ENCODE assay signal across 14 cellular contexts in genomic region chr7:155745737-155746136, GRCh38.
DNase-seq lines count a peak whose midpoint lies in the region; ATAC-seq and TF ChIP-seq lines count a peak whose summit lies in the region.
"Had no signal": no experiment of that assay in that cellular context is flagged by ENCODE, and none has a peak within 500 bp of the region (broad histone marks: within the 10 kb centered on the region; RNA-seq: fewer than 3 reads in every experiment).

No MANE protein-coding gene starts in this region.

- H3K27me3 Mint-ChIP-seq in activated T-cell treated with anti-CD3 and anti-CD28 coated beads, Interleukin-2, amount 50 U/mL, for 72 hours (ENCODE audit: low read depth), result no peaks in the 10 kb centered on the region
- no peaks in the 10 kb centered on the region for H3K27me3 Mint-ChIP-seq in stimulated activated naive CD8-positive, alpha-beta T cell treated with anti-CD3 and anti-CD28 coated beads, Interleukin-15, amount 100 ng/mL, for 72 hours
- H3K27me3 Mint-ChIP-seq: activated naive CD4-positive, alpha-beta T cell treated with anti-CD3 and anti-CD28 coated beads, Interleukin-2, amount 50 U/mL, for 24 hours had no signal

- peaks cover 74% of the 10 kb centered on the region for H3K4me1 Mint-ChIP-seq in activated T-cell treated with anti-CD3 and anti-CD28 coated beads, Interleukin-2, amount 50 U/mL, for 72 hours (ENCODE audit: low read depth)
- peaks cover 73% of the 10 kb centered on the region for H3K4me1 Mint-ChIP-seq in stimulated activated naive CD8-positive, alpha-beta T cell treated with anti-CD3 and anti-CD28 coated beads, Interleukin-15, amount 100 ng/mL, for 72 hours

- H3K9me3 Mint-ChIP-seq in activated T-cell treated with anti-CD3 and anti-CD28 coated beads, Interleukin-2, amount 50 U/mL, for 72 hours, result no peaks in the 10 kb centered on the region
- no peaks in the 10 kb centered on the region for H3K9me3 Mint-ChIP-seq in stimulated activated naive CD8-positive, alpha-beta T cell treated with anti-CD3 and anti-CD28 coated beads, Interleukin-15, amount 100 ng/mL, for 72 hours
- H3K9me3 Mint-ChIP-seq: activated naive CD4-positive, alpha-beta T cell treated with anti-CD3 and anti-CD28 coated beads, Interleukin-2, amount 50 U/mL, for 24 hours had no signal

- peak overlapping the region; percentile 33 for H3K27ac Mint-ChIP-seq in activated T-cell treated with anti-CD3 and anti-CD28 coated beads, Interleukin-2, amount 50 U/mL, for 72 hours
- no peak overlapping the region for H3K27ac Mint-ChIP-seq in stimulated activated naive CD8-positive, alpha-beta T cell treated with anti-CD3 and anti-CD28 coated beads, Interleukin-15, amount 100 ng/mL, for 72 hours

- DNase-seq in activated T-cell treated with anti-CD3 and anti-CD28 coated beads, Interleukin-2, amount 50 U/mL, for 72 hours, result no peak
- DNase-seq in activated T-cell treated with anti-CD3 and anti-CD28 coated beads for 4 hours (no peak), GM13976 (ENCODE audit: low spot score) (no peak), SW480 (ENCODE audit: low spot score) (no peak), NOMO-1 treated with DMSO at 0.1 percent for 48 hours (lab: John Stamatoyannopoulos, UW; ENCODE audit: unreplicated experiment) (no peak)
- no peak for DNase-seq in stimulated activated naive CD8-positive, alpha-beta T cell treated with anti-CD3 and anti-CD28 coated beads, Interleukin-15, amount 100 ng/mL, for 72 hours
- DNase-seq: activated CD4-positive, alpha-beta T cell treated with anti-CD3 and anti-CD28 coated beads, Interleukin-2, amount 50 U/mL, for 4 hours; kidney glomerular epithelial cell; NCI-H1105; psoas muscle; T-helper 9 cell had no signal

- in situ Hi-C loops in GM13976 (cut with MboI; ENCODE audit: low sequenced_read_pairs, unreplicated experiment), result no loop called here

- peaks cover 5 to 25% of the 10 kb centered on the region in 2 donors for H3K36me3 Mint-ChIP-seq in activated T-cell treated with anti-CD3 and anti-CD28 coated beads, Interleukin-2, amount 50 U/mL, for 72 hours (ENCODE audit: insufficient read depth in 2 of 2)

- H3K4me3 Mint-ChIP-seq in activated T-cell treated with anti-CD3 and anti-CD28 coated beads, Interleukin-2, amount 50 U/mL, for 72 hours, result peak overlapping the region; percentile 15 to 45
- no peak overlapping the region for H3K4me3 Mint-ChIP-seq in stimulated activated naive CD8-positive, alpha-beta T cell treated with anti-CD3 and anti-CD28 coated beads, Interleukin-15, amount 100 ng/mL, for 72 hours
- H3K4me3 Mint-ChIP-seq: activated naive CD4-positive, alpha-beta T cell treated with anti-CD3 and anti-CD28 coated beads, Interleukin-2, amount 50 U/mL, for 24 hours had no signal

- peak; percentile 55 to 56 for ATAC-seq in activated T-cell treated with anti-CD3 and anti-CD28 coated beads, Interleukin-2, amount 50 U/mL, for 72 hours (replicated peaks in 1 of 2)
- ATAC-seq in HG02642 (IDR thresholded peaks at IDR 0.05; ENCODE audit: poor library complexity, unreplicated experiment), result peak; percentile 22
- peak; percentile 16 for ATAC-seq in HG03460 (IDR thresholded peaks at IDR 0.05; ENCODE audit: unreplicated experiment)
- ATAC-seq in stimulated activated naive CD8-positive, alpha-beta T cell treated with anti-CD3 and anti-CD28 coated beads, Interleukin-15, amount 100 ng/mL, for 72 hours, result peak; percentile 56

- no peak for TF ChIP-seq CTCF in GM13976 (IDR thresholded peaks at IDR 0.05; ENCODE audit: borderline replicate concordance, control extremely low read depth, extremely low read depth, insufficient read depth, missing control alignments)

Comparison
In these comparisons a context has a peak if more than half of its experiments do, and no peak if none do; other contexts are left out.
1. H3K4me3 Mint-ChIP-seq: peak in activated T-cell treated with anti-CD3 and anti-CD28 coated beads, Interleukin-2, amount 50 U/mL, for 72 hours (2 of 2); none in stimulated activated naive CD8-positive, alpha-beta T cell treated with anti-CD3 and anti-CD28 coated beads, Interleukin-15, amount 100 ng/mL, for 72 hours (0 of 2).
2. Peak in every context shown above with its lines, with median percentiles within 50 percentile points of each other: ATAC-seq.